Comparison of ENCODE assay signal across 1 cellular context in genomic region chr22:22103078-22103593, GRCh38.
TF ChIP-seq lines count a peak whose summit lies in the region.

No MANE protein-coding gene starts in this region.

TF ChIP-seq in K562, 482 proteins besides CTCF, POLR2A, EP300 and RAD21 (continued from another document and continues in another):
- TF ChIP-seq ARID4B (CRISPR knock-in tag; IDR thresholded peaks at IDR 0.05) (peak; percentile 65; the same call in 1 of the 2 replicates), ZKSCAN3 (CRISPR knock-in tag; IDR thresholded peaks at IDR 0.05) (no peak), TEAD4 (IDR thresholded peaks at IDR 0.05; ENCODE audit: low read length) (peak; percentile 48), TEAD4 (CRISPR knock-in tag; IDR thresholded peaks at IDR 0.05; ENCODE audit: borderline replicate concordance) (peak; percentile 82; the same call in 1 of the 2 replicates), ZNF124 (CRISPR knock-in tag; IDR thresholded peaks at IDR 0.05) (peak; percentile 87; the same call in 1 of the 2 replicates), ZNF668 (CRISPR knock-in tag; IDR thresholded peaks at IDR 0.05) (no peak), MAX (CRISPR knock-in tag; IDR thresholded peaks at IDR 0.05) (peak; percentile 72), BCOR (IDR thresholded peaks at IDR 0.05) (no peak), MED1 (CRISPR knock-in tag; IDR thresholded peaks at IDR 0.05; ENCODE audit: borderline replicate concordance) (0 out of 2 replicates have a peak, but pooled peaks have one; percentile 60), ZNF143 (CRISPR knock-in tag; IDR thresholded peaks at IDR 0.05) (peak; percentile 58; the same call in 1 of the 2 replicates), STAT6 (CRISPR knock-in tag; IDR thresholded peaks at IDR 0.05) (peak; percentile 91; the same call in 1 of the 2 replicates), KLF16 (IDR thresholded peaks at IDR 0.05) (peak; percentile 0; the same call in 1 of the 2 replicates), BRF2 (IDR thresholded peaks at IDR 0.05; ENCODE audit: borderline replicate concordance, insufficient read depth, insufficient read length) (no peak), CREM (IDR thresholded peaks at IDR 0.05; ENCODE audit: low read depth) (peak; percentile 71), DEAF1 (CRISPR knock-in tag; IDR thresholded peaks at IDR 0.05) (no peak), FOXA3 (CRISPR knock-in tag; conservative IDR thresholded peaks at IDR 0.05 in 1 of 2, IDR thresholded peaks at IDR 0.05 in 1 of 2) (peak in 1 of 2 experiments; percentile 84; a peak in 2 of 4 replicates), RREB1 (CRISPR knock-in tag; IDR thresholded peaks at IDR 0.05) (no peak), CBX3 (IDR thresholded peaks at IDR 0.05; ENCODE audit: borderline replicate concordance in 1 of 2, low read length in 2 of 2) (peak in 1 of 2 experiments; percentile 59; a peak in 1 of 3 replicates), IRF2 (CRISPR knock-in tag; IDR thresholded peaks at IDR 0.05) (peak; percentile 61; the same call in 1 of the 2 replicates), CBFB (CRISPR knock-in tag; IDR thresholded peaks at IDR 0.05) (peak; percentile 89; the same call in 1 of the 2 replicates), ZBTB1 (CRISPR knock-in tag; IDR thresholded peaks at IDR 0.05; ENCODE audit: borderline replicate concordance, low read depth) (0 out of 2 replicates have a peak, but pooled peaks have one; percentile 52), TFAP4 (CRISPR knock-in tag; IDR thresholded peaks at IDR 0.05; ENCODE audit: borderline replicate concordance) (peak; percentile 93), HMGXB4 (CRISPR knock-in tag; IDR thresholded peaks at IDR 0.05) (peak; percentile 56; the same call in 1 of the 2 replicates), MCM3 (IDR thresholded peaks at IDR 0.05) (no peak), GATAD2B (IDR thresholded peaks at IDR 0.05; ENCODE audit: borderline replicate concordance) (no peak), MEF2D (tag; conservative IDR thresholded peaks at IDR 0.05; ENCODE audit: low read depth) (no peak), ARID1B (IDR thresholded peaks at IDR 0.05) (no peak), SAFB (IDR thresholded peaks at IDR 0.05; ENCODE audit: borderline replicate concordance, low read depth, low read length) (no peak), ATF1 (CRISPR knock-in tag; IDR thresholded peaks at IDR 0.05) (peak; percentile 3; the same call in 1 of the 2 replicates), ATF1 (tag; IDR thresholded peaks at IDR 0.05) (no peak), ARID3B (CRISPR knock-in tag; IDR thresholded peaks at IDR 0.05; ENCODE audit: borderline replicate concordance) (peak; percentile 76; the same call in 1 of the 2 replicates), TOE1 (IDR thresholded peaks at IDR 0.05; ENCODE audit: borderline replicate concordance) (no peak), TOE1 (CRISPR knock-in tag; IDR thresholded peaks at IDR 0.05; ENCODE audit: borderline replicate concordance, low read depth) (no peak), MLX (CRISPR knock-in tag; conservative IDR thresholded peaks at IDR 0.05) (0 out of 4 replicates have a peak, but pooled peaks of 1 of the 2 experiments have one; percentile 68)
